In genomic region chr2:199303814-199304213, GRCh38 we compare ENCODE assay signal across 11 cellular contexts.
DNase-seq lines count a peak whose midpoint lies in the region; ATAC-seq, FAIRE-seq and TF ChIP-seq lines count a peak whose summit lies in the region.
"Had no signal": no experiment of that assay in that cellular context is flagged by ENCODE, and none has a peak within 500 bp of the region (broad histone marks: within the 10 kb centered on the region; RNA-seq: fewer than 3 reads in every experiment).

No MANE protein-coding gene starts in this region.

- H3K9me3 ChIP-seq in OCI-LY1 (ENCODE audit: low read length), result no peaks in the 10 kb centered on the region
- H3K9me3 ChIP-seq in endothelial cell of umbilical vein (replicated peaks; ENCODE audit: control insufficient read depth, insufficient read depth, low read length), result no peaks in the 10 kb centered on the region
- H3K9me3 ChIP-seq in small intestine (ENCODE audit: control insufficient read depth, low read depth), result no peaks in the 10 kb centered on the region

- BruUV-seq in endothelial cell of umbilical vein (replicated peaks; lab: Mats Ljungman, UMichigan), result no TSS peak

- WGBS in small intestine, 3 donors, result 81 to 88% (median 84%) methylated on average over 6 of the region's 6 CpGs

- FAIRE-seq in endothelial cell of umbilical vein (lab: Jason Lieb, UNC) (no peak), small intestine (lab: Jason Lieb, UNC) (no peak)
- FAIRE-seq: islet of Langerhans had no signal

- TF ChIP-seq POLR2A in endothelial cell of umbilical vein (IDR thresholded peaks at IDR 0.05; ENCODE audit: low read depth, low read length), result no peak

- no peak for TF ChIP-seq CTCF in OCI-LY1 (IDR thresholded peaks at IDR 0.05; ENCODE audit: low read length)
- no peak for TF ChIP-seq CTCF in endothelial cell of umbilical vein (IDR thresholded peaks at IDR 0.05; ENCODE audit: extremely low read depth in 1 of 2, insufficient read depth in 1 of 2, low read depth in 1 of 2, low read length in 2 of 2)

- intact Hi-C loops in endothelial cell of umbilical vein (cut with micrococcal nuclease), result loop anchor here (5.0 kb wide), 1 partner anchor 1028 kb away; no protein-coding TSS in a partner anchor

- H3K4me3 ChIP-seq in OCI-LY1 (ENCODE audit: low read depth, low read length, poor library complexity, severe bottlenecking) (no peak overlapping the region), endothelial cell of umbilical vein (replicated peaks in 1 of 3; ENCODE audit: insufficient read depth in 1 of 3, low read depth in 1 of 3, low read length in 3 of 3) (no peak overlapping the region), small intestine (ENCODE audit: low read depth in 1 of 2, low read length in 2 of 2) (no peak overlapping the region)

- no peaks in the 10 kb centered on the region for H3K9me1 ChIP-seq in endothelial cell of umbilical vein (replicated peaks; ENCODE audit: control insufficient read depth, extremely low read depth, insufficient read depth, low read length)

- peak overlapping the region; percentile 11; the same call in 1 of the 2 replicates for H3K4me2 ChIP-seq in OCI-LY1 (ENCODE audit: low read length)
- no peak overlapping the region for H3K4me2 ChIP-seq in endothelial cell of umbilical vein (ENCODE audit: insufficient read depth, low read length)

- H3K9me2 ChIP-seq in OCI-LY1 (ENCODE audit: low read depth, low read length), result no peaks in the 10 kb centered on the region

- no peaks in the 10 kb centered on the region for H3K27me3 ChIP-seq in OCI-LY1 (ENCODE audit: insufficient read depth, low read length)
- H3K27me3 ChIP-seq in endothelial cell of umbilical vein (ENCODE audit: control insufficient read depth in 2 of 2, insufficient read depth in 2 of 2, low read length in 2 of 2), result no peaks in the 10 kb centered on the region
- no peaks in the 10 kb centered on the region for H3K27me3 ChIP-seq in small intestine (ENCODE audit: control insufficient read depth in 2 of 2, insufficient read depth in 2 of 2, low read length in 2 of 2)

- H3K9ac ChIP-seq in OCI-LY1 (ENCODE audit: low read length) (no peak overlapping the region; the same call in 1 of the 2 replicates), endothelial cell of umbilical vein (replicated peaks; ENCODE audit: extremely low read depth, insufficient read depth, low read length) (peak overlapping the region; percentile 39)

- H3K36me3 ChIP-seq in OCI-LY1 (ENCODE audit: insufficient read depth, low read length) (peaks cover 98% of the 10 kb centered on the region), endothelial cell of umbilical vein (ENCODE audit: control insufficient read depth in 2 of 2, extremely low read depth in 1 of 2, insufficient read depth in 2 of 2, low read length in 2 of 2) (no peaks in the 10 kb centered on the region), small intestine (ENCODE audit: control insufficient read depth in 2 of 2, insufficient read depth in 2 of 2, low read length in 2 of 2) (no peaks in the 10 kb centered on the region)

- peaks cover 79% of the 10 kb centered on the region for H3K4me1 ChIP-seq in OCI-LY1 (ENCODE audit: insufficient read depth, low read length, severe bottlenecking)
- H3K4me1 ChIP-seq in endothelial cell of umbilical vein (ENCODE audit: control insufficient read depth, extremely low read depth, insufficient read depth, low read length), result peaks cover 7% of the 10 kb centered on the region
- no peaks in the 10 kb centered on the region for H3K4me1 ChIP-seq in small intestine (ENCODE audit: control insufficient read depth in 2 of 2, insufficient read depth in 1 of 2, low read depth in 1 of 2, low read length in 1 of 2)

- DNase-seq in Ammon's horn (ENCODE audit: low spot score), result peak; percentile 12
- DNase-seq in endothelial cell of umbilical vein (ENCODE audit: low read depth, low spot score), result peak; percentile 53
- peak; percentile 95 for DNase-seq in myocyte (ENCODE audit: low read depth)
- DNase-seq in stimulated activated naive CD4-positive, alpha-beta T cell (lab: John Stamatoyannopoulos, UW), result no peak
- no peak for DNase-seq in DMS53 treated with DMSO at 0.1 percent for 48 hours (lab: John Stamatoyannopoulos, UW; ENCODE audit: unreplicated experiment)
- no peak for DNase-seq in small intestine
- DNase-seq: activated CD8-positive, alpha-beta memory T cell treated with anti-CD3 and anti-CD28 coated beads for 24 hours; stimulated activated CD4-positive, alpha-beta T cell treated with anti-CD3 and anti-CD28 coated beads, Interleukin-4, amount 100 ng/mL, for 1 hour had no signal

- H3K79me2 ChIP-seq in OCI-LY1 (ENCODE audit: insufficient read depth, low read length) (peaks cover 59% of the 10 kb centered on the region), endothelial cell of umbilical vein (ENCODE audit: control insufficient read depth, insufficient read depth, low read length) (no peaks in the 10 kb centered on the region)

- dilution Hi-C loops in endothelial cell of umbilical vein (cut with MboI; ENCODE audit: extremely low pct_ligation_motif_present, low sequenced_read_pairs), result no loop called here

- POLR2A ChIA-PET in endothelial cell of umbilical vein (lab: Charles Lee), result no interaction called here

- H2AFZ ChIP-seq in OCI-LY1 (ENCODE audit: low read length) (no peak overlapping the region), endothelial cell of umbilical vein (ENCODE audit: low read depth, low read length) (no peak overlapping the region)

- H3K27ac ChIP-seq in OCI-LY1 (ENCODE audit: low read depth, low read length, poor library complexity, severe bottlenecking) (peak overlapping the region; percentile 42), endothelial cell of umbilical vein (ENCODE audit: insufficient read depth, low read depth, low read length) (peak overlapping the region; percentile 57), small intestine (ENCODE audit: low read depth in 1 of 2, low read length in 1 of 2) (no peak overlapping the region)

- CTCF ChIA-PET in endothelial cell of umbilical vein (lab: Charles Lee), result no interaction called here

- H4K20me1 ChIP-seq in OCI-LY1 (ENCODE audit: insufficient read depth, low read length) (no peaks in the 10 kb centered on the region), endothelial cell of umbilical vein (replicated peaks; ENCODE audit: control insufficient read depth, extremely low read depth, insufficient read depth, low read length) (no peaks in the 10 kb centered on the region)

- ATAC-seq in activated CD4-positive, CD25-positive, alpha-beta regulatory T cell treated with anti-CD3 and anti-CD28 coated beads, Interleukin-2, amount 50 U/mL, for 24 hours, result no peak

- no peaks in the 10 kb centered on the region; the same call in 1 of the 2 replicates for H3F3A ChIP-seq in OCI-LY1 (ENCODE audit: insufficient read depth, low read length)

TF ChIP-seq in endothelial cell of umbilical vein, 7 proteins besides CTCF, POLR2A, EP300 and RAD21:
- peak; percentile 32 for TF ChIP-seq JUN (IDR thresholded peaks at IDR 0.05; ENCODE audit: borderline replicate concordance, insufficient read depth, insufficient read length, low read depth)
- TF ChIP-seq FOS (IDR thresholded peaks at IDR 0.05; ENCODE audit: borderline replicate concordance, insufficient read depth, low read length), result peak; percentile 58
- no peak for TF ChIP-seq POLR2AphosphoS5 (IDR thresholded peaks at IDR 0.05; ENCODE audit: insufficient read depth, low read depth, low read length)

Comparison
In these comparisons a context has a peak if more than half of its experiments do, and no peak if none do; other contexts are left out.
1. DNase-seq: peak in Ammon's horn (single experiment), endothelial cell of umbilical vein (single experiment) and myocyte (single experiment); none in stimulated activated naive CD4-positive, alpha-beta T cell (0 of 6), DMS53 treated with DMSO at 0.1 percent for 48 hours (single experiment) and small intestine (single experiment).
2. H3K27ac ChIP-seq: peak in OCI-LY1 (single experiment) and endothelial cell of umbilical vein (single experiment); none in small intestine (0 of 2).